Comparison of ENCODE assay signal across 24 cellular contexts in the genomic region with DNA sequence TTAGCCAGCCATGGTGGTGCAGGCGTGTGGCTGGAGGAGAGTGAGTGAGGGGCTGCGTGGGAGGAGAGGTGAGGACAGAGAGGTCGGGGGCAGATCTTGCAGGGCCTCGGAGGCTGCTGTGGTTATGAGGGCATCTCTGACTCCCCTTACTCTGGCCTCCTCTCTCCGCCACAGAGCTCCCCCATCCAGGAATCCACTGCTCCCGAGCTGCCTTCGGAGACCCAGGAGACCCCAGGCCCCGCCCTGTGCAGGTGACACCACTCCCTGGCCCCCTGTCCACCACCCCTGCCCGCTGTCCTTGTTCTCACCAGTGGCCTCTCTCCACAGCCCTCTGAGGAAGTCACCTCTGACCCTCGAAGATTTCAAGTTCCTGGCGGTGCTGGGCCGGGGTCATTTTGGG. TPM values are rescaled to one million over a fixed set of nuclear protein-coding genes. Genes with fewer than 3 reads are reported as not detected.
DNase-seq lines count a peak whose midpoint lies in the region; ATAC-seq, FAIRE-seq and TF ChIP-seq lines count a peak whose summit lies in the region.
"Had no signal": no experiment of that assay in that cellular context is flagged by ENCODE, and none has a peak within 500 bp of the region (broad histone marks: within the 10 kb centered on the region; RNA-seq: fewer than 3 reads in every experiment).

No MANE protein-coding gene starts in this region.

- TF ChIP-seq CTCF in heart right ventricle (IDR thresholded peaks at IDR 0.05) = no peak
- no peak for TF ChIP-seq CTCF in K562 (IDR thresholded peaks at IDR 0.05 in 2 of 3, conservative IDR thresholded peaks at IDR 0.05 in 1 of 3; ENCODE audit: insufficient read depth in 2 of 3, low read depth in 1 of 3, low read length in 3 of 3)
- TF ChIP-seq CTCF in osteoblast (IDR thresholded peaks at IDR 0.05; ENCODE audit: extremely low read depth, low read depth, low read length) = no peak

- H3K9ac ChIP-seq in K562 (ENCODE audit: insufficient read depth in 1 of 2, low read depth in 2 of 2, low read length in 2 of 2) = no peak overlapping the region
- H3K9ac ChIP-seq: BLaER1 treated with 17β-estradiol and CSF1 and Interleukin-3, amounts not matched to agents 10 nM and 100 nM had no signal

- no peak for TF ChIP-seq EP300 in K562 (IDR thresholded peaks at IDR 0.05; ENCODE audit: low read length)

- H3K79me2 ChIP-seq in K562 (ENCODE audit: control insufficient read depth, insufficient read depth, low read length) (no peaks in the 10 kb centered on the region), osteoblast (ENCODE audit: insufficient read depth, low read length) (no peaks in the 10 kb centered on the region)

- no peak for ATAC-seq in left ventricle myocardium superior
- no peak for ATAC-seq in heart right ventricle
- no peak for ATAC-seq in K562

- H3K27ac ChIP-seq in heart right ventricle (no peak overlapping the region), K562 (ENCODE audit: extremely low read depth, low read depth, low read length) (no peak overlapping the region), osteoblast (ENCODE audit: low read depth, low read length) (no peak overlapping the region), thymus (ENCODE audit: low read depth) (peak overlapping the region; percentile 3)
- no peak overlapping the region for H3K27ac ChIP-seq in CD4-positive, alpha-beta memory T cell (ENCODE audit: low read depth, low read length)
- H3K27ac ChIP-seq: A549; BLaER1 treated with 17β-estradiol and CSF1 and Interleukin-3, amounts not matched to agents 10 nM and 100 nM had no signal

- no peaks in the 10 kb centered on the region for H3K9me1 ChIP-seq in K562 (ENCODE audit: control insufficient read depth, insufficient read depth, low read length)

- peaks cover 0 to 5% (median 1%) of the 10 kb centered on the region in 4 donors for H3K4me1 Mint-ChIP-seq in CD4-positive, alpha-beta memory T cell

- CTCF ChIA-PET in K562 (lab: Yijun Ruan, JAX; ENCODE audit: low intra/inter-chr PET ratio) = interaction anchor here (0.9 kb wide), 1 partner anchor 36 kb away, joined by 3 read pairs; no protein-coding TSS in a partner anchor
- CTCF ChIA-PET in CD4-positive, alpha-beta memory T cell (lab: Charles Lee; ENCODE audit: partially characterized antibody) = interaction anchor here (1.2 to 2.8 kb wide), 4 partner anchors 12 to 331 kb away, joined by 3 to 23 read pairs (median 6); partner anchors contain the start of gene ASF1B

- H3K4me2 ChIP-seq in K562 (ENCODE audit: insufficient read depth, low read length) (no peak overlapping the region), osteoblast (ENCODE audit: insufficient read depth, low read length) (no peak overlapping the region)
- H3K4me2 ChIP-seq: A549; BLaER1 treated with 17β-estradiol and CSF1 and Interleukin-3, amounts not matched to agents 10 nM and 100 nM had no signal

- no TSS peak for BruUV-seq in K562 (replicated peaks; lab: Mats Ljungman, UMichigan)

- H3K4me1 ChIP-seq in heart right ventricle (peaks cover 5 to 8% (median 6%) of the 10 kb centered on the region in 9 donors), K562 (replicated peaks in 1 of 2; ENCODE audit: control insufficient read depth in 2 of 2, insufficient read depth in 2 of 2, low read length in 2 of 2) (peaks cover 4 to 31% of the 10 kb centered on the region in 2 experiments), osteoblast (ENCODE audit: insufficient read depth, low read length) (peaks cover 2% of the 10 kb centered on the region), thymus (ENCODE audit: control insufficient read depth, insufficient read depth, low read length) (peaks cover 2% of the 10 kb centered on the region)
- H3K4me1 ChIP-seq in CD4-positive, alpha-beta memory T cell (ENCODE audit: insufficient read depth, low read length) = peaks cover 7% of the 10 kb centered on the region
- H3K4me1 ChIP-seq: Caco-2 had no signal

- no peak for TF ChIP-seq RAD21 in K562 (CRISPR knock-in tag; conservative IDR thresholded peaks at IDR 0.05 in 1 of 2, IDR thresholded peaks at IDR 0.05 in 1 of 2)

- H3K4me3 Mint-ChIP-seq in CD4-positive, alpha-beta memory T cell = no peak overlapping the region
- H3K4me3 Mint-ChIP-seq: CD14-positive monocyte; CD4-positive, alpha-beta T cell; HFFc6 had no signal

- intact Hi-C loops in left ventricle myocardium superior (cut with micrococcal nuclease) = no loop called here
- intact Hi-C loops in heart right ventricle (cut with DNase I) = no loop called here
- intact Hi-C loops in K562 (cut with micrococcal nuclease) = loop anchor here (5.0 kb wide), 1 partner anchor 35 kb away; the partner anchor contains the start of gene PKN1
- intact Hi-C loops in CD4-positive, alpha-beta memory T cell (cut with micrococcal nuclease) = no loop called here

- H2AFZ ChIP-seq in K562 (ENCODE audit: low read depth, low read length) (no peak overlapping the region), osteoblast (ENCODE audit: low read length) (no peak overlapping the region)

- FAIRE-seq in K562 (lab: Jason Lieb, UNC) = no peak
- FAIRE-seq: A549, G401.6, GM12892, GM19239, H54 had no signal

- DNase-seq in left ventricle myocardium superior (peak; percentile 18), heart right ventricle (no peak), K562 (ENCODE audit: extremely low read depth in 1 of 4, low spot score in 3 of 4) (no peak), osteoblast (ENCODE audit: insufficient read length, low spot score, missing footprints) (peak; percentile 61), HuH-7 (ENCODE audit: low spot score) (no peak)
- DNase-seq in activated CD4-positive, CD25-positive, alpha-beta regulatory T cell (lab: John Stamatoyannopoulos, UW) = no peak
- no peak for DNase-seq in CD4-positive, alpha-beta memory T cell
- DNase-seq: ACHN; BE2C; Caco-2; CD4-positive, alpha-beta T cell; DMS153; DND-41; GOT3; HFFc6 had no signal

- H3K36me3 ChIP-seq in heart right ventricle (peaks cover 0 to 94% (median 71%) of the 10 kb centered on the region in 9 donors), K562 (ENCODE audit: control insufficient read depth, insufficient read depth, low read length) (peaks cover 83% of the 10 kb centered on the region; the same call in 2 of the 3 replicates), osteoblast (ENCODE audit: insufficient read depth, low read length) (peaks cover 29% of the 10 kb centered on the region), thymus (ENCODE audit: control insufficient read depth, insufficient read depth) (peaks cover 82% of the 10 kb centered on the region)
- H3K36me3 ChIP-seq in CD4-positive, alpha-beta memory T cell (ENCODE audit: insufficient read depth, low read length) = peaks cover 52% of the 10 kb centered on the region

- in situ Hi-C loops in K562 (cut with MboI) = no loop called here

- TF ChIP-seq POLR2A in K562 (conservative IDR thresholded peaks at IDR 0.05) = no peak

- H3K4me3 ChIP-seq in heart right ventricle = no peak overlapping the region
- H3K4me3 ChIP-seq in K562 = no peak overlapping the region
- no peak overlapping the region for H3K4me3 ChIP-seq in osteoblast (ENCODE audit: insufficient read depth, low read length)
- H3K4me3 ChIP-seq in thymus (ENCODE audit: low read length) = no peak overlapping the region
- no peak overlapping the region for H3K4me3 ChIP-seq in CD4-positive, alpha-beta memory T cell (ENCODE audit: low read length in 2 of 2)
- H3K4me3 ChIP-seq: A549; BLaER1 treated with 17β-estradiol and CSF1 and Interleukin-3, amounts not matched to agents 10 nM and 100 nM; HAP-1 had no signal

- peaks cover 26 to 57% of the 10 kb centered on the region in 2 donors for H3K36me3 Mint-ChIP-seq in CD4-positive, alpha-beta memory T cell

- H3K9me3 ChIP-seq in heart right ventricle = no peaks in the 10 kb centered on the region
- no peaks in the 10 kb centered on the region for H3K9me3 ChIP-seq in K562 (replicated peaks; ENCODE audit: control insufficient read depth, insufficient read depth, low read depth, low read length)
- H3K9me3 ChIP-seq in osteoblast (ENCODE audit: low read depth, low read length) = no peaks in the 10 kb centered on the region
- no peaks in the 10 kb centered on the region for H3K9me3 ChIP-seq in thymus (ENCODE audit: control insufficient read depth)
- no peaks in the 10 kb centered on the region for H3K9me3 ChIP-seq in CD4-positive, alpha-beta memory T cell (ENCODE audit: control insufficient read depth in 1 of 2, low read length in 2 of 2)
- H3K9me3 ChIP-seq: A549; BE2C; BLaER1 treated with 17β-estradiol and CSF1 and Interleukin-3, amounts not matched to agents 10 nM and 100 nM; Caco-2; HAP-1 had no signal

- no peaks in the 10 kb centered on the region for H3K27me3 Mint-ChIP-seq in CD4-positive, alpha-beta memory T cell

- POLR2A ChIA-PET in K562 (lab: Yijun Ruan, JAX) = interaction anchor here (0.5 to 2.6 kb wide), 4 partner anchors 9 to 56 kb away, joined by 3 to 9 read pairs (median 4); no protein-coding TSS in a partner anchor
- POLR2A ChIA-PET in CD4-positive, alpha-beta memory T cell (lab: Charles Lee; ENCODE audit: partially characterized antibody) = no interaction called here

- H4K20me1 ChIP-seq in K562 (replicated peaks; ENCODE audit: control insufficient read depth, insufficient read depth, low read length) (no peaks in the 10 kb centered on the region), osteoblast (ENCODE audit: insufficient read depth, low read length) (peaks cover 5% of the 10 kb centered on the region)

- H3K27ac Mint-ChIP-seq in CD4-positive, alpha-beta memory T cell = no peak overlapping the region
- H3K27ac Mint-ChIP-seq: CD4-positive, alpha-beta T cell; HFFc6 had no signal

- H3K27me3 ChIP-seq in heart right ventricle (peaks cover 0 to 4% (median 2%) of the 10 kb centered on the region in 7 donors), K562 (ENCODE audit: control insufficient read depth in 2 of 2, insufficient read depth in 2 of 2, low read length in 2 of 2) (no peaks in the 10 kb centered on the region), osteoblast (ENCODE audit: insufficient read depth, low read length) (no peaks in the 10 kb centered on the region), thymus (ENCODE audit: control insufficient read depth, insufficient read depth) (peaks cover 3% of the 10 kb centered on the region)
- no peaks in the 10 kb centered on the region for H3K27me3 ChIP-seq in CD4-positive, alpha-beta memory T cell (ENCODE audit: insufficient read depth, low read length)

- H3K9me3 Mint-ChIP-seq in CD4-positive, alpha-beta memory T cell = no peaks in the 10 kb centered on the region
- H3K9me3 Mint-ChIP-seq: CD4-positive, alpha-beta T cell; HFFc6 had no signal

- 81 to 83% methylated on average over 12 of the region's 12 CpGs for WGBS in heart right ventricle, 2 donors
- 91% methylated on average over 10 of the region's 12 CpGs for WGBS in K562 (ENCODE audit: insufficient coverage, low coverage, missing lambda C conversion rate)
- 93% methylated on average over 12 of the region's 12 CpGs for WGBS in thymus

RNA-seq across cellular contexts. Expression of gene PTGER1, which starts 7.8 kb away (rescaled TPM):
- total RNA-seq in left ventricle myocardium superior (not detected), heart right ventricle (under 1 TPM in 1 of 10 donors, not detected in 9; 0.17 TPM), K562 (2014; rRNA removed) (0.27 and 0.29 TPM in 2 replicates), K562 (2014; rRNA removed; fragmentation: Illumina TruSeq; extraction: Trizol) (not detected in 2 replicates), K562 (2015; rRNA removed; fragmentation: Illumina TruSeq; extraction: Trizol) (not detected in 2 replicates), K562 (2021) (0.29 and 0.35 TPM in 2 replicates), osteoblast (0.72 and 0.88 TPM in 2 replicates)
- polyA plus RNA-seq in heart right ventricle (under 1 TPM in 1 of 2 donors, not detected in 1; 0.16 TPM), K562 (2011; rRNA removed) (0.06 TPM in 1 of 2 replicates, not detected in the other), K562 (2014; fragmentation: Illumina TruSeq; extraction: Trizol) (not detected in 2 replicates), K562 (2014; fragmentation: Nextera tagmentation; extraction: Ambion mirVana) (not detected), K562 (2014; rRNA removed) (0.34 and 0.36 TPM in 2 replicates), thymus (0.11 TPM)
- total RNA-seq in K562 (2011; cell fraction: chromatin; rRNA removed; ENCODE audit: low replicate concordance) = not detected in 2 replicates
- 1.1 and 1.3 TPM in 2 replicates for total RNA-seq in K562 (2011; cell fraction: nucleolus; rRNA removed)
- 0.51 TPM in 1 of 2 replicates, not detected in the other for total RNA-seq in K562 (2011; cell fraction: nucleoplasm; rRNA removed)
- polyA plus RNA-seq in K562 (2011; cell fraction: cytosol; rRNA removed) = 0.10 and 0.88 TPM in 2 replicates
- polyA plus RNA-seq in K562 (2011; cell fraction: nucleus; rRNA removed) = 0.13 and 0.34 TPM in 2 replicates
- 0.16 and 0.65 TPM in 2 replicates for polyA plus RNA-seq in K562 (2012)
- not detected in 2 replicates for polyA minus RNA-seq in K562 (2011; rRNA and poly(A)+ RNA removed)
- not detected in 2 replicates for polyA minus RNA-seq in K562 (2011; cell fraction: cytosol; rRNA and poly(A)+ RNA removed)
- 0.40 TPM in 1 of 2 replicates, not detected in the other for polyA minus RNA-seq in K562 (2011; cell fraction: nucleus; rRNA and poly(A)+ RNA removed)
- not detected for total RNA-seq in CD4-positive, alpha-beta memory T cell
- polyA plus RNA-seq in CD4-positive, alpha-beta memory T cell = not detected
- total RNA-seq: CD4-positive, alpha-beta T cell had no signal
- polyA plus RNA-seq: CD14-positive monocyte had no signal

RNA-seq across cellular contexts. Expression of gene GIPC1, which starts 28.5 kb away (rescaled TPM):
- 55.9 TPM for total RNA-seq in left ventricle myocardium superior
- total RNA-seq in heart right ventricle = 10 to 100 TPM; 41.6 to 51.5 (median 45.8) TPM
- polyA plus RNA-seq in heart right ventricle = 10 to 100 TPM; 57.3 to 84.1 TPM
- 18.6 and 50.3 TPM in 2 replicates for total RNA-seq in K562 (2011; cell fraction: chromatin; rRNA removed; ENCODE audit: low replicate concordance)
- total RNA-seq in K562 (2011; cell fraction: nucleolus; rRNA removed) = 32.9 and 38.4 TPM in 2 replicates
- 26.4 and 30.8 TPM in 2 replicates for total RNA-seq in K562 (2011; cell fraction: nucleoplasm; rRNA removed)
- 54.7 and 71.2 TPM in 2 replicates for total RNA-seq in K562 (2014; rRNA removed)
- 7.8 and 12.0 TPM in 2 replicates for total RNA-seq in K562 (2014; rRNA removed; fragmentation: Illumina TruSeq; extraction: Trizol)
- total RNA-seq in K562 (2015; rRNA removed; fragmentation: Illumina TruSeq; extraction: Trizol) = 39.7 and 46.3 TPM in 2 replicates
- 49.7 and 51.7 TPM in 2 replicates for total RNA-seq in K562 (2021)
- 24.8 and 26.6 TPM in 2 replicates for polyA plus RNA-seq in K562 (2011; rRNA removed)
- polyA plus RNA-seq in K562 (2011; cell fraction: cytosol; rRNA removed) = 25.0 and 75.6 TPM in 2 replicates
- polyA plus RNA-seq in K562 (2011; cell fraction: nucleus; rRNA removed) = 15.3 and 27.8 TPM in 2 replicates
- polyA plus RNA-seq in K562 (2012) = 37.9 and 39.8 TPM in 2 replicates
- 13.6 and 35.1 TPM in 2 replicates for polyA plus RNA-seq in K562 (2014; fragmentation: Illumina TruSeq; extraction: Trizol)
- polyA plus RNA-seq in K562 (2014; fragmentation: Nextera tagmentation; extraction: Ambion mirVana) = 1 to 10 TPM in 1 of 2 experiments, under 1 TPM in 1; 0.49 to 1.1 TPM
- polyA plus RNA-seq in K562 (2014; rRNA removed) = 50.8 and 52.2 TPM in 2 replicates
- 6.3 and 11.7 TPM in 2 replicates for polyA minus RNA-seq in K562 (2011; rRNA and poly(A)+ RNA removed)
- 32.3 and 41.7 TPM in 2 replicates for polyA minus RNA-seq in K562 (2011; cell fraction: cytosol; rRNA and poly(A)+ RNA removed)
- 8.9 and 9.0 TPM in 2 replicates for polyA minus RNA-seq in K562 (2011; cell fraction: nucleus; rRNA and poly(A)+ RNA removed)
- total RNA-seq in osteoblast = 114 and 115 TPM in 2 replicates
- 58.5 TPM for polyA plus RNA-seq in thymus
- total RNA-seq in CD4-positive, alpha-beta memory T cell = 10 to 100 TPM; 32.3 to 33.8 TPM
- polyA plus RNA-seq in CD4-positive, alpha-beta memory T cell = 10 to 100 TPM; 50.1 to 63.6 TPM

RNA-seq across cellular contexts. Expression of gene PKN1, which starts 34.3 kb away (rescaled TPM):
- total RNA-seq in left ventricle myocardium superior (162 TPM), heart right ventricle (100 to 1,000 TPM in 9 of 10 donors, 10 to 100 TPM in 1; 85.2 to 176 (median 126) TPM), K562 (2014; rRNA removed) (108 and 133 TPM in 2 replicates), K562 (2014; rRNA removed; fragmentation: Illumina TruSeq; extraction: Trizol) (25.8 and 37.3 TPM in 2 replicates), K562 (2015; rRNA removed; fragmentation: Illumina TruSeq; extraction: Trizol) (75.0 and 80.6 TPM in 2 replicates), K562 (2021) (222 and 228 TPM in 2 replicates), osteoblast (138 and 167 TPM in 2 replicates)
- polyA plus RNA-seq in heart right ventricle (100 to 1,000 TPM; 108 to 146 TPM), K562 (2011; rRNA removed) (52.1 and 63.7 TPM in 2 replicates), K562 (2014; fragmentation: Illumina TruSeq; extraction: Trizol) (77.5 and 97.5 TPM in 2 replicates), K562 (2014; fragmentation: Nextera tagmentation; extraction: Ambion mirVana) (under 1 TPM; 0.30 to 0.57 TPM), K562 (2014; rRNA removed) (97.3 and 108 TPM in 2 replicates), thymus (86.4 TPM)
- 22.5 and 89.0 TPM in 2 replicates for total RNA-seq in K562 (2011; cell fraction: chromatin; rRNA removed; ENCODE audit: low replicate concordance)
- 76.9 and 79.6 TPM in 2 replicates for total RNA-seq in K562 (2011; cell fraction: nucleolus; rRNA removed)
- 33.7 and 45.6 TPM in 2 replicates for total RNA-seq in K562 (2011; cell fraction: nucleoplasm; rRNA removed)
- polyA plus RNA-seq in K562 (2011; cell fraction: cytosol; rRNA removed) = 66.1 and 116 TPM in 2 replicates
- 105 and 144 TPM in 2 replicates for polyA plus RNA-seq in K562 (2011; cell fraction: nucleus; rRNA removed)
- 160 and 186 TPM in 2 replicates for polyA plus RNA-seq in K562 (2012)
- polyA minus RNA-seq in K562 (2011; rRNA and poly(A)+ RNA removed) = 37.3 and 59.9 TPM in 2 replicates
- 93.0 and 105 TPM in 2 replicates for polyA minus RNA-seq in K562 (2011; cell fraction: cytosol; rRNA and poly(A)+ RNA removed)
- 25.6 and 39.1 TPM in 2 replicates for polyA minus RNA-seq in K562 (2011; cell fraction: nucleus; rRNA and poly(A)+ RNA removed)
- 100 to 1,000 TPM; 189 to 205 TPM for total RNA-seq in CD4-positive, alpha-beta memory T cell
- polyA plus RNA-seq in CD4-positive, alpha-beta memory T cell = 10 to 100 TPM; 41.5 to 87.6 TPM

RNA-seq across cellular contexts. Expression of gene DDX39A, which starts 48.2 kb away (rescaled TPM):
- total RNA-seq in left ventricle myocardium superior (32.4 TPM), heart right ventricle (10 to 100 TPM; 15.4 to 39.6 (median 21.7) TPM), K562 (2014; rRNA removed) (239 and 284 TPM in 2 replicates), K562 (2014; rRNA removed; fragmentation: Illumina TruSeq; extraction: Trizol) (75.4 and 90.3 TPM in 2 replicates), K562 (2015; rRNA removed; fragmentation: Illumina TruSeq; extraction: Trizol) (163 and 166 TPM in 2 replicates), K562 (2021) (244 and 249 TPM in 2 replicates), osteoblast (42.1 and 49.2 TPM in 2 replicates)
- polyA plus RNA-seq in heart right ventricle (100 to 1,000 TPM in 1 of 2 donors, 10 to 100 TPM in 1; 78.3 to 110 TPM), K562 (2011; rRNA removed) (120 and 136 TPM in 2 replicates), K562 (2014; fragmentation: Illumina TruSeq; extraction: Trizol) (140 and 177 TPM in 2 replicates), K562 (2014; fragmentation: Nextera tagmentation; extraction: Ambion mirVana) (100 to 1,000 TPM; 188 to 230 TPM), K562 (2014; rRNA removed) (239 and 250 TPM in 2 replicates), thymus (197 TPM)
- 212 and 603 TPM in 2 replicates for total RNA-seq in K562 (2011; cell fraction: chromatin; rRNA removed; ENCODE audit: low replicate concordance)
- 468 and 513 TPM in 2 replicates for total RNA-seq in K562 (2011; cell fraction: nucleolus; rRNA removed)
- 227 and 308 TPM in 2 replicates for total RNA-seq in K562 (2011; cell fraction: nucleoplasm; rRNA removed)
- polyA plus RNA-seq in K562 (2011; cell fraction: cytosol; rRNA removed) = 104 and 196 TPM in 2 replicates
- 938 and 1,011 TPM in 2 replicates for polyA plus RNA-seq in K562 (2011; cell fraction: nucleus; rRNA removed)
- 261 and 285 TPM in 2 replicates for polyA plus RNA-seq in K562 (2012)
- polyA minus RNA-seq in K562 (2011; rRNA and poly(A)+ RNA removed) = 62.7 and 99.1 TPM in 2 replicates
- polyA minus RNA-seq in K562 (2011; cell fraction: cytosol; rRNA and poly(A)+ RNA removed) = 83.0 and 99.1 TPM in 2 replicates
- polyA minus RNA-seq in K562 (2011; cell fraction: nucleus; rRNA and poly(A)+ RNA removed) = 152 and 185 TPM in 2 replicates
- total RNA-seq in CD4-positive, alpha-beta memory T cell = 100 to 1,000 TPM; 148 TPM
- polyA plus RNA-seq in CD4-positive, alpha-beta memory T cell = 100 to 1,000 TPM in 1 of 2 donors, 10 to 100 TPM in 1; 95.0 to 145 TPM

RNA-seq across cellular contexts. Expression of gene DNAJB1, which starts 50.8 kb away (rescaled TPM):
- total RNA-seq in left ventricle myocardium superior = 47.9 TPM
- total RNA-seq in heart right ventricle = 10 to 100 TPM; 40.3 to 99.0 (median 46.4) TPM
- polyA plus RNA-seq in heart right ventricle = 10 to 100 TPM; 23.6 to 44.2 TPM
- 66.1 and 87.4 TPM in 2 replicates for total RNA-seq in K562 (2011; cell fraction: chromatin; rRNA removed; ENCODE audit: low replicate concordance)
- total RNA-seq in K562 (2011; cell fraction: nucleolus; rRNA removed) = 67.0 and 68.3 TPM in 2 replicates
- total RNA-seq in K562 (2011; cell fraction: nucleoplasm; rRNA removed) = 68.0 and 69.1 TPM in 2 replicates
- total RNA-seq in K562 (2014; rRNA removed) = 62.1 and 71.5 TPM in 2 replicates
- 51.2 and 60.9 TPM in 2 replicates for total RNA-seq in K562 (2014; rRNA removed; fragmentation: Illumina TruSeq; extraction: Trizol)
- 85.3 and 86.5 TPM in 2 replicates for total RNA-seq in K562 (2015; rRNA removed; fragmentation: Illumina TruSeq; extraction: Trizol)
- 94.8 and 99.9 TPM in 2 replicates for total RNA-seq in K562 (2021)
- 83.5 and 113 TPM in 2 replicates for polyA plus RNA-seq in K562 (2011; rRNA removed)
- 101 TPM in 2 replicates for polyA plus RNA-seq in K562 (2011; cell fraction: cytosol; rRNA removed)
- polyA plus RNA-seq in K562 (2011; cell fraction: nucleus; rRNA removed) = 78.2 and 79.0 TPM in 2 replicates
- polyA plus RNA-seq in K562 (2012) = 69.4 and 84.8 TPM in 2 replicates
- 78.3 and 100 TPM in 2 replicates for polyA plus RNA-seq in K562 (2014; fragmentation: Illumina TruSeq; extraction: Trizol)
- 10 to 100 TPM; 13.2 to 16.2 TPM for polyA plus RNA-seq in K562 (2014; fragmentation: Nextera tagmentation; extraction: Ambion mirVana)
- 61.7 and 79.2 TPM in 2 replicates for polyA plus RNA-seq in K562 (2014; rRNA removed)
- polyA minus RNA-seq in K562 (2011; rRNA and poly(A)+ RNA removed) = 71.6 and 93.9 TPM in 2 replicates
- polyA minus RNA-seq in K562 (2011; cell fraction: cytosol; rRNA and poly(A)+ RNA removed) = 31.4 and 40.9 TPM in 2 replicates
- polyA minus RNA-seq in K562 (2011; cell fraction: nucleus; rRNA and poly(A)+ RNA removed) = 22.5 and 40.4 TPM in 2 replicates
- 65.1 and 70.9 TPM in 2 replicates for total RNA-seq in osteoblast
- polyA plus RNA-seq in thymus = 65.0 TPM
- 100 to 1,000 TPM; 122 to 138 TPM for total RNA-seq in CD4-positive, alpha-beta memory T cell
- polyA plus RNA-seq in CD4-positive, alpha-beta memory T cell = 100 to 1,000 TPM; 307 to 824 TPM

Comparison
In these comparisons a context has a peak if more than half of its experiments do, and no peak if none do; other contexts are left out.
1. DNase-seq: peak in left ventricle myocardium superior (single experiment) and osteoblast (single experiment); none in heart right ventricle (0 of 2), K562 (0 of 4), HuH-7 (single experiment), activated CD4-positive, CD25-positive, alpha-beta regulatory T cell (0 of 4) and CD4-positive, alpha-beta memory T cell (0 of 5).